In genomic region chr6:166021429-166021828, GRCh38 we compare ENCODE assay signal across 4 cellular contexts.
"Had no signal": no experiment of that assay in that cellular context is flagged by ENCODE, and none has a peak within 500 bp of the region (broad histone marks: within the 10 kb centered on the region; RNA-seq: fewer than 3 reads in every experiment).

No MANE protein-coding gene starts in this region.

- FAIRE-seq: HTR-8/SVneo had no signal

- DNase-seq: GM23248, GOT3, H7 had no signal
